Comparison of ENCODE assay signal across 27 cellular contexts in the genomic region with DNA sequence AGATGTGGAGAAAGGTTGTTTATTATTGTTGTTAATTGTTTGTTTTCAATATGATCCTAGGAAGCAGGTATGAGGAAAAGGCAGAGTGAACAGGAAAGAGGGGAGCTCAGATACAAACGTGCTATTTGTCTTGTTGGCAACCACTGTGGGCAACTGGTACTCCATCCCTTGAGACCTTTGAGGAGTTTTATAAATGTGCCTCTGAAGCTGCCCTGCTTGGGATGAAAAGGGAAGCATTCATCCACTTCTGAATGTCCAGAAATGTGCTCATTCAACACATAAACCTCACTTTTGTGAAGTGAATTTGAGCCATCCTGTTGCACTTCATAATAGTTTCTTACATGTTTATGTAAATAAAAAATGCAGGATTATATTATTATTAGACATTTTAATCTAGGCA.
"Had no signal": no experiment of that assay in that cellular context is flagged by ENCODE, and none has a peak within 500 bp of the region (broad histone marks: within the 10 kb centered on the region; RNA-seq: fewer than 3 reads in every experiment).

No MANE protein-coding gene starts in this region.

- H3K4me3 ChIP-seq: lower lobe of right lung, pancreas, psoas muscle, right lobe of liver, smooth muscle cell, upper lobe of right lung, uterus had no signal

- H3K9me3 ChIP-seq: lower lobe of right lung, pancreas, psoas muscle, right lobe of liver, upper lobe of right lung, uterus had no signal

- ATAC-seq: left cardiac atrium; left lobe of liver; lower lobe of right lung; natural killer cell; pancreas; psoas muscle; right lobe of liver; stimulated activated memory B cell treated with anti-CD40 and anti-IgM and Interleukin-4, amounts not matched to agents 10 μg/mL and 1 μg/mL and 100 μg/mL, for 72 hours; stimulated activated naive CD8-positive, alpha-beta T cell treated with anti-CD3 and anti-CD28 coated beads, Interleukin-15, amount 100 ng/mL, for 72 hours; upper lobe of right lung had no signal

- DNase-seq: head of caudate nucleus; hippocampal formation; kidney glomerular epithelial cell; left cardiac atrium; lower lobe of right lung; mammary epithelial cell; mesendoderm; naive B cell; natural killer cell; nephron progenitor cell; nucleus accumbens; pancreas; psoas muscle; right lobe of liver; stimulated activated CD4-positive, alpha-beta T cell treated with anti-CD3 and anti-CD28 coated beads, Interleukin-1b, Interleukin-23, amount 100 ng/mL, for 48 hours; stimulated activated CD4-positive, alpha-beta T cell treated with anti-CD3 and anti-CD28 coated beads, Interleukin-2, amount 100 ng/mL, for 48 hours; stimulated activated CD4-positive, alpha-beta T cell treated with anti-CD3 and anti-CD28 coated beads, Interleukin-4, amount 100 ng/mL, for 4 hours; stimulated activated CD8-positive, alpha-beta memory T cell treated with anti-CD3 and anti-CD28 coated beads, Interleukin-4, amount 100 ng/mL, for 48 hours; stimulated activated naive CD4-positive, alpha-beta T cell treated with Interleukin-2 at 50 U/mL for 16 hours; stimulated activated naive CD8-positive, alpha-beta T cell treated with anti-CD3 and anti-CD28 coated beads, Interleukin-15, amount 100 ng/mL, for 72 hours; substantia nigra; trophoblast cell; upper lobe of right lung; uterus had no signal

- H3K27me3 ChIP-seq: upper lobe of right lung, uterus had no signal

- H3K36me3 ChIP-seq: lower lobe of right lung, pancreas, right lobe of liver, upper lobe of right lung, uterus had no signal

- H3K4me1 ChIP-seq: lower lobe of right lung, pancreas, psoas muscle, right lobe of liver, upper lobe of right lung, uterus had no signal

- H3K27ac ChIP-seq: lower lobe of right lung, pancreas, psoas muscle, right lobe of liver, upper lobe of right lung, uterus had no signal
